In genomic region chr17:29125651-29126050, GRCh38 we compare ENCODE assay signal across 15 cellular contexts. TPM values are rescaled to one million over a fixed set of nuclear protein-coding genes. Genes with fewer than 3 reads are reported as not detected.
DNase-seq lines count a peak whose midpoint lies in the region; ATAC-seq and TF ChIP-seq lines count a peak whose summit lies in the region.
"Had no signal": no experiment of that assay in that cellular context is flagged by ENCODE, and none has a peak within 500 bp of the region (broad histone marks: within the 10 kb centered on the region; RNA-seq: fewer than 3 reads in every experiment).

No MANE protein-coding gene starts in this region.

- POLR2A ChIA-PET in RWPE1 (lab: Yijun Ruan, JAX; ENCODE audit: low non-redundant PET): interaction anchor here (0.6 kb wide), 2 partner anchors 101 to 270 kb away, joined by 3 read pairs; no protein-coding TSS in a partner anchor

- CTCF ChIA-PET in RWPE1 (lab: Yijun Ruan, JAX): interaction anchor here (0.6 to 1.4 kb wide), 2 partner anchors 14 to 94 kb away, joined by 3 to 4 read pairs; no protein-coding TSS in a partner anchor

- peaks cover 32% of the 10 kb centered on the region for H3K4me1 ChIP-seq in cardiac muscle cell (ENCODE audit: low read depth)
- H3K4me1 ChIP-seq in heart right ventricle: peaks cover 25 to 60% (median 43%) of the 10 kb centered on the region in 9 donors
- H3K4me1 ChIP-seq in neutrophil (ENCODE audit: control insufficient read depth in 1 of 2, insufficient read depth in 1 of 2, low read depth in 1 of 2, low read length in 1 of 2): peaks cover 21 to 24% of the 10 kb centered on the region in 2 experiments
- H3K4me1 ChIP-seq in upper lobe of left lung: peaks cover 17 to 49% (median 28%) of the 10 kb centered on the region in 4 donors
- H3K4me1 ChIP-seq in tibial artery: peaks cover 0 to 8% (median 4%) of the 10 kb centered on the region in 4 donors

- TF ChIP-seq CTCF in cardiac muscle cell (IDR thresholded peaks at IDR 0.05; ENCODE audit: low read depth, low read length): no peak
- no peak for TF ChIP-seq CTCF in heart right ventricle (IDR thresholded peaks at IDR 0.05)
- TF ChIP-seq CTCF in RWPE1 (conservative IDR thresholded peaks at IDR 0.05; ENCODE audit: low read depth): no peak
- no peak for TF ChIP-seq CTCF in neutrophil (IDR thresholded peaks at IDR 0.05)
- TF ChIP-seq CTCF in upper lobe of left lung (IDR thresholded peaks at IDR 0.05): no peak
- TF ChIP-seq CTCF in tibial artery (IDR thresholded peaks at IDR 0.05): no peak

- WGBS in heart right ventricle, 2 donors: 86 to 89% methylated on average over 9 of the region's 9 CpGs
- WGBS in upper lobe of left lung, 2 donors: 90 to 91% methylated on average over 9 of the region's 9 CpGs

- no peaks in the 10 kb centered on the region for H3K9me3 ChIP-seq in cardiac muscle cell (ENCODE audit: low read depth)
- H3K9me3 ChIP-seq in heart right ventricle: no peaks in the 10 kb centered on the region
- no peaks in the 10 kb centered on the region for H3K9me3 ChIP-seq in neutrophil
- no peaks in the 10 kb centered on the region for H3K9me3 ChIP-seq in upper lobe of left lung
- no peaks in the 10 kb centered on the region for H3K9me3 ChIP-seq in tibial artery

- intact Hi-C loops in heart right ventricle (cut with DNase I): loop anchor here in 3 of 10 donors (2.0 to 5.0 kb wide), 2 partner anchors 19 to 57 kb away; partner anchors contain the start of gene MYO18A (in 1 of the 3)
- intact Hi-C loops in tibial artery (cut with DNase I; ENCODE audit: low total_unique reads): no loop called here

- no peak for DNase-seq in cardiac muscle cell (ENCODE audit: low read depth in 1 of 2, low spot score in 1 of 2)
- no peak for DNase-seq in heart right ventricle
- DNase-seq in RWPE1 (ENCODE audit: low spot score): no peak
- DNase-seq in upper lobe of left lung: no peak
- no peak for DNase-seq in NCI-H2171 (lab: John Stamatoyannopoulos, UW)
- no peak for DNase-seq in tibial artery
- DNase-seq in amniotic stem cell (lab: John Stamatoyannopoulos, UW): no peak
- DNase-seq: CD4-positive, alpha-beta memory T cell; GF-D8; KG1; NCI-H1092; NCI-H2107; NCI-H345 had no signal

- H3K27me3 ChIP-seq in cardiac muscle cell: no peaks in the 10 kb centered on the region
- H3K27me3 ChIP-seq in heart right ventricle: no peaks in the 10 kb centered on the region
- H3K27me3 ChIP-seq in neutrophil: no peaks in the 10 kb centered on the region
- H3K27me3 ChIP-seq in upper lobe of left lung: no peaks in the 10 kb centered on the region
- H3K27me3 ChIP-seq in tibial artery: no peaks in the 10 kb centered on the region

- H3K36me3 ChIP-seq in cardiac muscle cell (peaks cover 18% of the 10 kb centered on the region), heart right ventricle (peaks cover 0 to 69% (median 29%) of the 10 kb centered on the region in 9 donors), neutrophil (peaks cover 55% of the 10 kb centered on the region), upper lobe of left lung (peaks cover 0 to 20% (median 16%) of the 10 kb centered on the region in 4 donors), tibial artery (peaks cover 16 to 34% (median 28%) of the 10 kb centered on the region in 3 donors)

- no peak for TF ChIP-seq POLR2A in upper lobe of left lung (IDR thresholded peaks at IDR 0.05)

- TF ChIP-seq EP300 in upper lobe of left lung (IDR thresholded peaks at IDR 0.05): no peak

- H3K4me3 ChIP-seq in cardiac muscle cell (no peak overlapping the region), heart right ventricle (no peak overlapping the region), neutrophil (ENCODE audit: low read depth in 1 of 2, low read length in 1 of 2) (no peak overlapping the region), upper lobe of left lung (no peak overlapping the region), tibial artery (no peak overlapping the region)
- H3K4me3 ChIP-seq: GM23338 had no signal

- peak overlapping the region; percentile 64 for H3K27ac ChIP-seq in cardiac muscle cell
- H3K27ac ChIP-seq in heart right ventricle: peak overlapping the region in 5 of 10 donors; percentile 6 to 58 (median 47)
- H3K27ac ChIP-seq in RWPE1: peak overlapping the region; percentile 66
- H3K27ac ChIP-seq in neutrophil: peak overlapping the region; percentile 81
- H3K27ac ChIP-seq in upper lobe of left lung: peak overlapping the region; percentile 25 to 74 (median 51)
- H3K27ac ChIP-seq in tibial artery: no peak overlapping the region

- no peak for ATAC-seq in heart right ventricle
- ATAC-seq in upper lobe of left lung (ENCODE audit: low FRiP score in 2 of 2): no peak
- ATAC-seq: GM23338 had no signal

RNA-seq across cellular contexts. Expression of gene MYO18A, which starts 54.5 kb away (rescaled TPM):
- 326 and 564 TPM in 2 replicates for total RNA-seq in cardiac muscle cell
- polyA plus RNA-seq in cardiac muscle cell: 186 and 218 TPM in 2 replicates
- 100 to 1,000 TPM; 217 to 408 (median 327) TPM for total RNA-seq in heart right ventricle
- 100 to 1,000 TPM in 1 of 2 donors, 10 to 100 TPM in 1; 61.4 to 442 TPM for polyA plus RNA-seq in heart right ventricle
- 100 to 1,000 TPM in 1 of 6 donors, 10 to 100 TPM in 5; 37.4 to 214 (median 67.4) TPM for total RNA-seq in upper lobe of left lung

Comparison
In these comparisons a context has a peak if more than half of its experiments do, and no peak if none do; other contexts are left out.
1. H3K27ac ChIP-seq: peak in cardiac muscle cell (single experiment), RWPE1 (single experiment), neutrophil (single experiment) and upper lobe of left lung (4 of 4); none in tibial artery (0 of 2).